Comparison of ENCODE assay signal across 8 cellular contexts in the genomic region with DNA sequence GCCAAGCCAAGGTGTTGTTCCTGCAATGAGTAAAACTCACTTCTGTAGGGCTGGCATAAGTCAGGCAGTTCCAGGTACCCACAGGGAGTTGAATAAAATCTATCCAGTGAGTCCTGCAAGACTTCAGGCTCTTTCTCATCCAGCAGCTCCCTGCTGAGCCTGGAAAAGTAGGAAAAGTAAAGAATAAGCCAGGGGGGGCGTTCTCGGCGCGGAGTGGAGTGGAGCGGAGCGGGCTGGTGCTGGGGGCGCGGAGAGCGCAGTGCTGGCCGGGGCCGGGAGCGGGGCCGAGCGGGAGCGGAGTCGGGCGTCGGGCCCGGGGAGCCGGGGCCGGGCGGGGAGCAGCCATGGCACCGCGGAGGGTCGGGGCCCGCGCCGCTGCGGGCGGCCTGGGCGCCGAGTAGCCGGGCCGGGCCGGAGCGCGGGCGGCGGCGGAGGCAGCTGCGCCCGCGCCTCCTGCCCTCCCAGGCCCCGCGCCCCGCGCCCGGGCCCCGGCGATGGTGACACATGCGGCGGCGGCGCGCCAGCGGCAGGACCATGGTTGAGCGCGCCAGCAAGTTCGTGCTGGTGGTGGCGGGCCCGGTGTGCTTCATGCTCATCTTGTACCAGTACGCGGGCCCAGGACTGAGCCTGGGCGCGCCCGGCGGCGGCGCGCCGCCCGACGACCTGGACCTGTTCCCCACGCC. TPM values are rescaled to one million over a fixed set of nuclear protein-coding genes. Genes with fewer than 3 reads are reported as not detected.
DNase-seq lines count a peak whose midpoint lies in the region; ATAC-seq and TF ChIP-seq lines count a peak whose summit lies in the region.
"Not testable (repeated sequence)": the region's sequence is repeated elsewhere in the genome, so short reads cannot be mapped to it uniquely, and the experiment has no call there.

No MANE protein-coding gene starts in this region.

- H4K20me1 ChIP-seq in neural progenitor cell (ENCODE audit: low read depth): not testable (repeated sequence)

- H3F3A ChIP-seq in neural progenitor cell (ENCODE audit: low read depth): not testable (repeated sequence)

- H3K79me2 ChIP-seq in neural progenitor cell (ENCODE audit: low read depth): not testable (repeated sequence)

- ATAC-seq in activated CD8-positive, alpha-beta T cell treated with anti-CD3 and anti-CD28 coated beads, Interleukin-2, amount 10 ng/mL, durations not matched to agents 7 days and 5 days: peak; percentile 57
- ATAC-seq in left lobe of liver: peak; percentile 31
- ATAC-seq in stimulated activated naive B cell treated with anti-CD40 and anti-IgM and Interleukin-4, amounts not matched to agents 10 μg/mL and 1 μg/mL and 100 μg/mL, for 72 hours (replicated peaks): peak; percentile 20 to 53

- in situ Hi-C loops in brain microvascular endothelial cell (cut with HindIII; ENCODE audit: low pct_ligation_motif_present, low sequenced_read_pairs): not testable (repeated sequence)

- H3K27me3 Mint-ChIP-seq in activated CD8-positive, alpha-beta T cell treated with anti-CD3 and anti-CD28 coated beads, Interleukin-2, amount 10 ng/mL, durations not matched to agents 7 days and 5 days (ENCODE audit: low read depth): peaks cover 16% of the 10 kb centered on the region
- H3K27me3 Mint-ChIP-seq in neural progenitor cell (ENCODE audit: insufficient read depth, low read depth): peaks cover 12% of the 10 kb centered on the region
- H3K27me3 Mint-ChIP-seq in stimulated activated naive B cell treated with anti-CD40 and anti-IgM and Interleukin-4, amounts not matched to agents 10 μg/mL and 1 μg/mL and 100 μg/mL, for 72 hours: peaks cover 10 to 30% of the 10 kb centered on the region in 2 donors

- peaks cover 26% of the 10 kb centered on the region for H3K27me3 ChIP-seq in HUES64 (ENCODE audit: insufficient read depth, low read length)
- H3K27me3 ChIP-seq in brain microvascular endothelial cell (replicated peaks): not testable (repeated sequence)
- peaks cover 38% of the 10 kb centered on the region for H3K27me3 ChIP-seq in neural progenitor cell

- not testable (repeated sequence) for H3K27ac Mint-ChIP-seq in activated CD8-positive, alpha-beta T cell treated with anti-CD3 and anti-CD28 coated beads, Interleukin-2, amount 10 ng/mL, durations not matched to agents 7 days and 5 days; neural progenitor cell
- peak overlapping the region; percentile 62 for H3K27ac Mint-ChIP-seq in stimulated activated naive B cell treated with anti-CD40 and anti-IgM and Interleukin-4, amounts not matched to agents 10 μg/mL and 1 μg/mL and 100 μg/mL, for 72 hours

- TF ChIP-seq CTCF in brain microvascular endothelial cell (IDR thresholded peaks at IDR 0.05; ENCODE audit: low read depth, low read length, missing control alignments); fibroblast of villous mesenchyme (IDR thresholded peaks at IDR 0.05; ENCODE audit: insufficient read depth, low read depth, low read length); neural progenitor cell (IDR thresholded peaks at IDR 0.05): not testable (repeated sequence)

- POLR2A ChIA-PET in activated CD8-positive, alpha-beta T cell treated with anti-CD3 and anti-CD28 coated beads, Interleukin-2, amount 10 ng/mL, durations not matched to agents 7 days and 5 days (lab: Charles Lee): not testable (repeated sequence)

- not testable (repeated sequence) for H2AFZ ChIP-seq in neural progenitor cell (replicated peaks)

- H3K4me3 ChIP-seq in HUES64 (ENCODE audit: low read length): peak overlapping the region; percentile 37
- peak overlapping the region; percentile 39 for H3K4me3 ChIP-seq in brain microvascular endothelial cell (ENCODE audit: low read depth, low read length)
- H3K4me3 ChIP-seq in fibroblast of villous mesenchyme (ENCODE audit: low read depth, low read length): peak overlapping the region; percentile 41
- H3K4me3 ChIP-seq in neural progenitor cell: peak overlapping the region; percentile 35

- H3K4me3 Mint-ChIP-seq in activated CD8-positive, alpha-beta T cell treated with anti-CD3 and anti-CD28 coated beads, Interleukin-2, amount 10 ng/mL, durations not matched to agents 7 days and 5 days: not testable (repeated sequence)
- H3K4me3 Mint-ChIP-seq in neural progenitor cell: peak overlapping the region; percentile 83
- peak overlapping the region; percentile 21 to 78 for H3K4me3 Mint-ChIP-seq in stimulated activated naive B cell treated with anti-CD40 and anti-IgM and Interleukin-4, amounts not matched to agents 10 μg/mL and 1 μg/mL and 100 μg/mL, for 72 hours

- not testable (repeated sequence) for H3K36me3 Mint-ChIP-seq in activated CD8-positive, alpha-beta T cell treated with anti-CD3 and anti-CD28 coated beads, Interleukin-2, amount 10 ng/mL, durations not matched to agents 7 days and 5 days (ENCODE audit: low read depth); neural progenitor cell; stimulated activated naive B cell treated with anti-CD40 and anti-IgM and Interleukin-4, amounts not matched to agents 10 μg/mL and 1 μg/mL and 100 μg/mL, for 72 hours

- H3K36me3 ChIP-seq in HUES64 (ENCODE audit: insufficient read depth, low read length); brain microvascular endothelial cell (replicated peaks); neural progenitor cell: not testable (repeated sequence)

- H3K9me3 ChIP-seq in HUES64 (ENCODE audit: insufficient read depth, low read depth, low read length); neural progenitor cell (ENCODE audit: low read depth): not testable (repeated sequence)

- H3K9ac ChIP-seq in HUES64 (ENCODE audit: low read depth, low read length); neural progenitor cell: not testable (repeated sequence)

- not testable (repeated sequence) for H3K4me1 ChIP-seq in HUES64 (ENCODE audit: insufficient read depth, low read length); neural progenitor cell

- 1% methylated on average over 40 of the region's 74 CpGs for WGBS in HUES64

- not testable (repeated sequence) for H3K9me3 Mint-ChIP-seq in activated CD8-positive, alpha-beta T cell treated with anti-CD3 and anti-CD28 coated beads, Interleukin-2, amount 10 ng/mL, durations not matched to agents 7 days and 5 days (ENCODE audit: insufficient read depth); neural progenitor cell; stimulated activated naive B cell treated with anti-CD40 and anti-IgM and Interleukin-4, amounts not matched to agents 10 μg/mL and 1 μg/mL and 100 μg/mL, for 72 hours

- not testable (repeated sequence) for H3K4me1 Mint-ChIP-seq in activated CD8-positive, alpha-beta T cell treated with anti-CD3 and anti-CD28 coated beads, Interleukin-2, amount 10 ng/mL, durations not matched to agents 7 days and 5 days (ENCODE audit: low read depth); neural progenitor cell; stimulated activated naive B cell treated with anti-CD40 and anti-IgM and Interleukin-4, amounts not matched to agents 10 μg/mL and 1 μg/mL and 100 μg/mL, for 72 hours

- not testable (repeated sequence) for H3K27ac ChIP-seq in HUES64 (ENCODE audit: low read depth, low read length); brain microvascular endothelial cell; neural progenitor cell

- CTCF ChIA-PET in activated CD8-positive, alpha-beta T cell treated with anti-CD3 and anti-CD28 coated beads, Interleukin-2, amount 10 ng/mL, durations not matched to agents 7 days and 5 days (lab: Charles Lee): not testable (repeated sequence)

- peak overlapping the region; percentile 69 for H3K4me2 ChIP-seq in neural progenitor cell

- DNase-seq in DMS 273 (lab: John Stamatoyannopoulos, UW; ENCODE audit: unreplicated experiment) (peak; percentile 48), neural progenitor cell (ENCODE audit: low spot score) (peak; percentile 46)
- not testable (repeated sequence) for DNase-seq in activated CD8-positive, alpha-beta T cell treated with anti-CD3 and anti-CD28 coated beads, Interleukin-2, amount 10 ng/mL, durations not matched to agents 7 days and 5 days; brain microvascular endothelial cell; fibroblast of villous mesenchyme (ENCODE audit: low read depth); left lobe of liver (ENCODE audit: low spot score); stimulated activated naive B cell treated with anti-CD40 and anti-IgM and Interleukin-4, amounts not matched to agents 10 μg/mL and 1 μg/mL and 100 μg/mL, for 72 hours

RNA-seq across cellular contexts. Expression of a gene that starts 12.0 kb away (rescaled TPM):
- 8.4 TPM for polyA plus RNA-seq in HUES64 (2013, experiment 1 of 2)
- polyA plus RNA-seq in HUES64 (2013, experiment 2 of 2): 8.9 TPM
- total RNA-seq in activated CD8-positive, alpha-beta T cell treated with anti-CD3 and anti-CD28 coated beads, Interleukin-2, amount 10 ng/mL, durations not matched to agents 7 days and 5 days: 1 to 10 TPM; 5.1 to 5.7 TPM
- total RNA-seq in fibroblast of villous mesenchyme (28.3 and 36.7 TPM in 2 replicates), left lobe of liver (3.5 TPM), neural progenitor cell (ENCODE audit: low replicate concordance) (18.5 and 22.0 TPM in 2 replicates)
